In the genomic region with DNA sequence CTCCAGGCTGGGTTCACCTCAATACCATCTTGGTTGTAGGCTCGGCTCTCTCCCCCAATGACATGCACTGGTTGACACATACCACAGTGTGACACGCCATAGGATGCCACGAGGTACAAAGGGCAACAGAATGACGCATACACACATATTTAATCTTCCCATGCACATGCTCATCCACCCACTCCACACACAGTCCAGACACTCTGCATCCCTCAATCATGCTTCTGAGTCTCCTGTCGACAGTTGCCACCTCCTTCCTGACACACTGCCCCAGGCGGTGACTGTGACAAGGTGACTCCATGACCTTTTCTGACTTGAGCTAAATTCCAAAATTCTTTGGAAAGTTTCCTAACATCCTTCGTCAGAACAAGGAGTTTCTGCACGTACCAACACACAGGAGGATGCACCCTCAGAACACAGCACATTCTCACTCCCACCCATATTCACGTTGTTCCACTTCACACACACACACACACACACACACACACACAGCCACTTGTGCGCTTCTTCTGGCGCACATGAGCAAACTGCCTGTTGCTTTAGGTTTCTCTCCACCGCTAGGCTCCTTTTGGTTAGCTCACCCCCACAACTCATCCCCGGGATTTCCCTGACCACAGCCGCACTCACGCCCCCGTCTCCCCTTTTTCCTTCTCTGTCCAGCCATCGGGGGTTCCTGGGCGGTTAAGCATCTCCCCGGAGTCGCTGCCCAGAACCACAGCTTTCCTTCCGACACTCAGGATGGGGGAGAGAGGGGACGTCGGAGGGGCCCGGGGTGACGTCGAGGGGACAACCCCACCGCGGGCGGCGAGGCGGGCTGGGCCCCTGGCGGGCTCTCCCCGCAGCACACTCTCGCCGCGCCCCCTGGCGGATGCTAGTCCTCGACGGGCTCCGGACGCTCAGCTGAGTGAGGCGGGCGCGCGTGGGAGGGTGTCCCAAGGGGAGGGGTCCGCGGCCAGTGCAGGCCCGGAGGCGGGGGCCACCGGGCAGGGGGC, we compare ENCODE assay signal across 1 cellular context.
A peak's percentile ranks its signal among the peaks of the same experiment; 100 is the strongest.
TF ChIP-seq lines count a peak whose summit lies in the region.

No MANE protein-coding gene starts in this region.

TF ChIP-seq in HepG2, 621 proteins besides CTCF, POLR2A, EP300 and RAD21 (continued from another document and continues in another):
- TF ChIP-seq TFDP1 (CRISPR knock-in tag; IDR thresholded peaks at IDR 0.05; ENCODE audit: borderline replicate concordance) = peak; percentile 42; the same call in 1 of the 2 replicates
- no peak for TF ChIP-seq ZFX (CRISPR knock-in tag; IDR thresholded peaks at IDR 0.05; ENCODE audit: low read depth)
- no peak for TF ChIP-seq CENPBD1 (CRISPR knock-in tag; IDR thresholded peaks at IDR 0.05; ENCODE audit: borderline replicate concordance, low read depth)
- no peak for TF ChIP-seq SRSF9 (IDR thresholded peaks at IDR 0.05; ENCODE audit: borderline replicate concordance, insufficient read depth, low read depth, low read length, poor library complexity, severe bottlenecking)
- no peak for TF ChIP-seq ZNF839 (CRISPR knock-in tag; IDR thresholded peaks at IDR 0.05; ENCODE audit: borderline replicate concordance)
- TF ChIP-seq CBX5 (CRISPR knock-in tag; IDR thresholded peaks at IDR 0.05; ENCODE audit: borderline replicate concordance) = no peak
- no peak for TF ChIP-seq KLF15 (CRISPR knock-in tag; IDR thresholded peaks at IDR 0.05; ENCODE audit: borderline replicate concordance)
- no peak for TF ChIP-seq POGK (CRISPR knock-in tag; conservative IDR thresholded peaks at IDR 0.05)
- peak; percentile 15 for TF ChIP-seq TEAD3 (CRISPR knock-in tag; optimal IDR thresholded peaks at IDR 0.05; ENCODE audit: borderline replicate concordance)
- TF ChIP-seq ZNF503 (CRISPR knock-in tag; IDR thresholded peaks at IDR 0.05) = no peak
- TF ChIP-seq, protein P1, sequence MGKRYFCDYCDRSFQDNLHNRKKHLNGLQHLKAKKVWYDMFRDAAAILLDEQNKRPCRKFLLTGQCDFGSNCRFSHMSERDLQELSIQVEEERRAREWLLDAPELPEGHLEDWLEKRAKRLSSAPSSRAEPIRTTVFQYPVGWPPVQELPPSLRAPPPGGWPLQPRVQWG (CRISPR knock-in tag; IDR thresholded peaks at IDR 0.05; ENCODE audit: borderline replicate concordance, low read depth) = no peak
- TF ChIP-seq, protein P2, sequence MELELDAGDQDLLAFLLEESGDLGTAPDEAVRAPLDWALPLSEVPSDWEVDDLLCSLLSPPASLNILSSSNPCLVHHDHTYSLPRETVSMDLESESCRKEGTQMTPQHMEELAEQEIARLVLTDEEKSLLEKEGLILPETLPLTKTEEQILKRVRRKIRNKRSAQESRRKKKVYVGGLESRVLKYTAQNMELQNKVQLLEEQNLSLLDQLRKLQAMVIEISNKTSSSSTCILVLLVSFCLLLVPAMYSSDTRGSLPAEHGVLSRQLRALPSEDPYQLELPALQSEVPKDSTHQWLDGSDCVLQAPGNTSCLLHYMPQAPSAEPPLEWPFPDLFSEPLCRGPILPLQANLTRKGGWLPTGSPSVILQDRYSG (CRISPR knock-in tag; IDR thresholded peaks at IDR 0.05) = no peak
- no peak for TF ChIP-seq ZNF670 (CRISPR knock-in tag; IDR thresholded peaks at IDR 0.05; ENCODE audit: borderline replicate concordance)
- TF ChIP-seq ZNF558 (CRISPR knock-in tag; IDR thresholded peaks at IDR 0.05; ENCODE audit: borderline replicate concordance) = no peak
- TF ChIP-seq ZNF30 (CRISPR knock-in tag; IDR thresholded peaks at IDR 0.05) = no peak
- TF ChIP-seq NPAS2 (CRISPR knock-in tag; IDR thresholded peaks at IDR 0.05; ENCODE audit: borderline replicate concordance) = no peak
- TF ChIP-seq ZNF292 (CRISPR knock-in tag; IDR thresholded peaks at IDR 0.05; ENCODE audit: borderline replicate concordance, low read depth) = no peak
- TF ChIP-seq KLF11 (CRISPR knock-in tag; IDR thresholded peaks at IDR 0.05) = no peak
- TF ChIP-seq EHMT2 (IDR thresholded peaks at IDR 0.05; ENCODE audit: borderline replicate concordance, low read depth, low read length) = no peak
- no peak for TF ChIP-seq TAF15 (IDR thresholded peaks at IDR 0.05; ENCODE audit: low read depth, low read length, poor library complexity, severe bottlenecking)
- TF ChIP-seq ZNF143 (CRISPR knock-in tag; IDR thresholded peaks at IDR 0.05) = no peak
- TF ChIP-seq KDM2A (CRISPR knock-in tag; IDR thresholded peaks at IDR 0.05; ENCODE audit: borderline replicate concordance, low read depth) = no peak; the same call in 1 of the 2 replicates
- no peak for TF ChIP-seq ZSCAN5A (CRISPR knock-in tag; IDR thresholded peaks at IDR 0.05; ENCODE audit: borderline replicate concordance)
- TF ChIP-seq TARDBP (CRISPR knock-in tag; IDR thresholded peaks at IDR 0.05) = no peak
- TF ChIP-seq THYN1 (CRISPR knock-in tag; IDR thresholded peaks at IDR 0.05; ENCODE audit: borderline replicate concordance, low read depth) = no peak
- TF ChIP-seq ZNF3 (CRISPR knock-in tag; IDR thresholded peaks at IDR 0.05) = no peak
- TF ChIP-seq, protein P3, sequence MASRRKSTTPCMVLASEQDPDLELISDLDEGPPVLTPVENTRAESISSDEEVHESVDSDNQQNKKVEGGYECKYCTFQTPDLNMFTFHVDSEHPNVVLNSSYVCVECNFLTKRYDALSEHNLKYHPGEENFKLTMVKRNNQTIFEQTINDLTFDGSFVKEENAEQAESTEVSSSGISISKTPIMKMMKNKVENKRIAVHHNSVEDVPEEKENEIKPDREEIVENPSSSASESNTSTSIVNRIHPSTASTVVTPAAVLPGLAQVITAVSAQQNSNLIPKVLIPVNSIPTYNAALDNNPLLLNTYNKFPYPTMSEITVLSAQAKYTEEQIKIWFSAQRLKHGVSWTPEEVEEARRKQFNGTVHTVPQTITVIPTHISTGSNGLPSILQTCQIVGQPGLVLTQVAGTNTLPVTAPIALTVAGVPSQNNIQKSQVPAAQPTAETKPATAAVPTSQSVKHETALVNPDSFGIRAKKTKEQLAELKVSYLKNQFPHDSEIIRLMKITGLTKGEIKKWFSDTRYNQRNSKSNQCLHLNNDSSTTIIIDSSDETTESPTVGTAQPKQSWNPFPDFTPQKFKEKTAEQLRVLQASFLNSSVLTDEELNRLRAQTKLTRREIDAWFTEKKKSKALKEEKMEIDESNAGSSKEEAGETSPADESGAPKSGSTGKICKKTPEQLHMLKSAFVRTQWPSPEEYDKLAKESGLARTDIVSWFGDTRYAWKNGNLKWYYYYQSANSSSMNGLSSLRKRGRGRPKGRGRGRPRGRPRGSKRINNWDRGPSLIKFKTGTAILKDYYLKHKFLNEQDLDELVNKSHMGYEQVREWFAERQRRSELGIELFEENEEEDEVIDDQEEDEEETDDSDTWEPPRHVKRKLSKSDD (CRISPR knock-in tag; IDR thresholded peaks at IDR 0.05; ENCODE audit: low read depth) = no peak
- no peak for TF ChIP-seq ZNF660 (CRISPR knock-in tag; IDR thresholded peaks at IDR 0.05; ENCODE audit: borderline replicate concordance, low read depth)
- no peak for TF ChIP-seq ZNF138 (CRISPR knock-in tag; IDR thresholded peaks at IDR 0.05; ENCODE audit: low read depth)
- TF ChIP-seq ZNF18 (CRISPR knock-in tag; IDR thresholded peaks at IDR 0.05; ENCODE audit: insufficient replicate concordance) = no peak
- TF ChIP-seq TBP (CRISPR knock-in tag; IDR thresholded peaks at IDR 0.05) = no peak
- TF ChIP-seq IRX3 (CRISPR knock-in tag; IDR thresholded peaks at IDR 0.05; ENCODE audit: borderline replicate concordance, low read depth) = no peak
- TF ChIP-seq BHLHE40 (IDR thresholded peaks at IDR 0.05; ENCODE audit: low read length) = peak; percentile 54
- TF ChIP-seq ZNF530 (CRISPR knock-in tag; IDR thresholded peaks at IDR 0.05; ENCODE audit: low read depth) = no peak
- TF ChIP-seq ZNF335 (CRISPR knock-in tag; IDR thresholded peaks at IDR 0.05) = no peak
- no peak for TF ChIP-seq GTF3A (CRISPR knock-in tag; conservative IDR thresholded peaks at IDR 0.05)
- no peak for TF ChIP-seq ZNF780A (CRISPR knock-in tag; IDR thresholded peaks at IDR 0.05)
- no peak for TF ChIP-seq SP1 (IDR thresholded peaks at IDR 0.05)
- TF ChIP-seq SP1 (CRISPR knock-in tag; IDR thresholded peaks at IDR 0.05) = no peak
- TF ChIP-seq WIZ (CRISPR knock-in tag; IDR thresholded peaks at IDR 0.05) = no peak
- TF ChIP-seq, protein P4, sequence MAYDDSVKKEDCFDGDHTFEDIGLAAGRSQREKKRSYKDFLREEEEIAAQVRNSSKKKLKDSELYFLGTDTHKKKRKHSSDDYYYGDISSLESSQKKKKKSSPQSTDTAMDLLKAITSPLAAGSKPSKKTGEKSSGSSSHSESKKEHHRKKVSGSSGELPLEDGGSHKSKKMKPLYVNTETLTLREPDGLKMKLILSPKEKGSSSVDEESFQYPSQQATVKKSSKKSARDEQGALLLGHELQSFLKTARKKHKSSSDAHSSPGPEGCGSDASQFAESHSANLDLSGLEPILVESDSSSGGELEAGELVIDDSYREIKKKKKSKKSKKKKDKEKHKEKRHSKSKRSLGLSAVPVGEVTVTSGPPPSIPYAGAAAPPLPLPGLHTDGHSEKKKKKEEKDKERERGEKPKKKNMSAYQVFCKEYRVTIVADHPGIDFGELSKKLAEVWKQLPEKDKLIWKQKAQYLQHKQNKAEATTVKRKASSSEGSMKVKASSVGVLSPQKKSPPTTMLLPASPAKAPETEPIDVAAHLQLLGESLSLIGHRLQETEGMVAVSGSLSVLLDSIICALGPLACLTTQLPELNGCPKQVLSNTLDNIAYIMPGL (CRISPR knock-in tag; IDR thresholded peaks at IDR 0.05; ENCODE audit: borderline replicate concordance in 1 of 2, low read depth in 1 of 2) = peak; percentile 20 to 21; a peak in 1 of 4 replicates
- TF ChIP-seq GPN1 (CRISPR knock-in tag; IDR thresholded peaks at IDR 0.05; ENCODE audit: borderline replicate concordance) = no peak
- no peak for TF ChIP-seq ZNF101 (CRISPR knock-in tag; IDR thresholded peaks at IDR 0.05; ENCODE audit: borderline replicate concordance, low read depth)
- no peak for TF ChIP-seq SMARCC2 (IDR thresholded peaks at IDR 0.05)
- no peak for TF ChIP-seq MAX (IDR thresholded peaks at IDR 0.05)
- TF ChIP-seq TCF7 (IDR thresholded peaks at IDR 0.05; ENCODE audit: low read depth) = no peak
- TF ChIP-seq MAFG (CRISPR knock-in tag; IDR thresholded peaks at IDR 0.05) = no peak
